1 cellular context compared by ENCODE assay signal in genomic region chr4:972651-973424, GRCh38.
TF ChIP-seq lines count a peak whose summit lies in the region.

No MANE protein-coding gene starts in this region.

TF ChIP-seq in K562, 482 proteins besides CTCF, POLR2A, EP300 and RAD21:
- TF ChIP-seq ARID4B (CRISPR knock-in tag; IDR thresholded peaks at IDR 0.05) = peak; percentile 66; the same call in 1 of the 2 replicates
- TF ChIP-seq EGR1 (conservative IDR thresholded peaks at IDR 0.05) = peak; percentile 64
- 0 out of 2 replicates have a peak, but pooled peaks have one; percentile 18 for TF ChIP-seq RBFOX2 (IDR thresholded peaks at IDR 0.05; ENCODE audit: low read depth, low read length)
- TF ChIP-seq SAFB (IDR thresholded peaks at IDR 0.05; ENCODE audit: borderline replicate concordance, low read depth, low read length) = peak; percentile 44; the same call in 1 of the 2 replicates
- TF ChIP-seq PHF8 (IDR thresholded peaks at IDR 0.05; ENCODE audit: borderline replicate concordance, low read length) = peak; percentile 7; the same call in 1 of the 2 replicates
- TF ChIP-seq ELF2 (CRISPR knock-in tag; IDR thresholded peaks at IDR 0.05) = no peak
- 0 out of 2 replicates have a peak, but pooled peaks have one; percentile 17 for TF ChIP-seq RB1 (IDR thresholded peaks at IDR 0.05; ENCODE audit: low read depth)
- TF ChIP-seq HNRNPL (IDR thresholded peaks at IDR 0.05; ENCODE audit: low read depth, low read length) = peak; percentile 65; the same call in 1 of the 2 replicates
- peak; percentile 34; the same call in 1 of the 2 replicates for TF ChIP-seq POLR2G (IDR thresholded peaks at IDR 0.05; ENCODE audit: low read depth, low read length)
- TF ChIP-seq FOXP1 (CRISPR knock-in tag; IDR thresholded peaks at IDR 0.05) = peak; percentile 53; the same call in 1 of the 2 replicates
- TF ChIP-seq CLOCK (CRISPR knock-in tag; IDR thresholded peaks at IDR 0.05; ENCODE audit: borderline replicate concordance) = no peak
- TF ChIP-seq PHB2 (IDR thresholded peaks at IDR 0.05; ENCODE audit: low read depth) = no peak
- peak; percentile 55 for TF ChIP-seq L3MBTL2 (IDR thresholded peaks at IDR 0.05)
- no peak for TF ChIP-seq PHF21A (IDR thresholded peaks at IDR 0.05; ENCODE audit: borderline replicate concordance, low read depth)
- peak in 1 of 2 experiments; percentile 18; a peak in 1 of 4 replicates for TF ChIP-seq NRF1 (conservative IDR thresholded peaks at IDR 0.05 in 1 of 2, IDR thresholded peaks at IDR 0.05 in 1 of 2)
- no peak for TF ChIP-seq SNAPC5 (CRISPR knock-in tag; IDR thresholded peaks at IDR 0.05)
- peak; percentile 7 for TF ChIP-seq PHF20 (IDR thresholded peaks at IDR 0.05; ENCODE audit: partially characterized antibody)
- TF ChIP-seq TFAP4 (CRISPR knock-in tag; IDR thresholded peaks at IDR 0.05; ENCODE audit: borderline replicate concordance) = peak; percentile 59; the same call in 1 of the 2 replicates
